Comparison of ENCODE assay signal across 9 cellular contexts in genomic region chr15:66356069-66356358, GRCh38. TPM values are rescaled to one million over a fixed set of nuclear protein-coding genes. Genes with fewer than 3 reads are reported as not detected.
DNase-seq lines count a peak whose midpoint lies in the region; ATAC-seq, FAIRE-seq and TF ChIP-seq lines count a peak whose summit lies in the region.
"Had no signal": no experiment of that assay in that cellular context is flagged by ENCODE, and none has a peak within 500 bp of the region (broad histone marks: within the 10 kb centered on the region; RNA-seq: fewer than 3 reads in every experiment).

No MANE protein-coding gene starts in this region.

- H2AFZ ChIP-seq in K562 (ENCODE audit: low read depth, low read length) = peak overlapping the region; percentile 89

- H3K27ac ChIP-seq in K562 (ENCODE audit: extremely low read depth, low read depth, low read length) = peak overlapping the region; percentile 92

- TF ChIP-seq EP300 in K562 (IDR thresholded peaks at IDR 0.05; ENCODE audit: low read length) = no peak

- intact Hi-C loops in K562 (cut with micrococcal nuclease) = loop anchor here (2.0 kb wide), 1 partner anchor 31 kb away; the partner anchor contains the start of gene MAP2K1

- H3K79me2 ChIP-seq in K562 (ENCODE audit: control insufficient read depth, insufficient read depth, low read length) = peaks cover 27% of the 10 kb centered on the region

- in situ Hi-C loops in K562 (cut with MboI) = no loop called here

- H3K27me3 ChIP-seq in BE2C (no peaks in the 10 kb centered on the region), K562 (ENCODE audit: control insufficient read depth in 2 of 2, insufficient read depth in 2 of 2, low read length in 2 of 2) (no peaks in the 10 kb centered on the region), mucosa of stomach (ENCODE audit: control insufficient read depth, insufficient read depth, low read length) (no peaks in the 10 kb centered on the region)

- peak overlapping the region; percentile 96 to 100 for H3K9ac ChIP-seq in K562 (ENCODE audit: insufficient read depth in 1 of 2, low read depth in 2 of 2, low read length in 2 of 2)
- H3K9ac ChIP-seq in mucosa of stomach (ENCODE audit: low read length) = peak overlapping the region; percentile 88

- H3K4me2 ChIP-seq in K562 (ENCODE audit: insufficient read depth, low read length) = peak overlapping the region; percentile 99

- TF ChIP-seq RAD21 in K562 (CRISPR knock-in tag; conservative IDR thresholded peaks at IDR 0.05 in 1 of 2, IDR thresholded peaks at IDR 0.05 in 1 of 2) = no peak

- no peaks in the 10 kb centered on the region for H4K20me1 ChIP-seq in K562 (replicated peaks; ENCODE audit: control insufficient read depth, insufficient read depth, low read length)

- ATAC-seq in K562 = no peak
- no peak for ATAC-seq in HG03039 (IDR thresholded peaks at IDR 0.05; ENCODE audit: unreplicated experiment)

- TSS peak; percentile 80 for BruUV-seq in K562 (replicated peaks; lab: Mats Ljungman, UMichigan)

- under 1% methylated on average over 12 of the region's 12 CpGs for WGBS in K562 (ENCODE audit: insufficient coverage, low coverage, missing lambda C conversion rate)

- no peaks in the 10 kb centered on the region for H3K9me1 ChIP-seq in K562 (ENCODE audit: control insufficient read depth, insufficient read depth, low read length)

- H3K4me1 ChIP-seq in BE2C (no peaks in the 10 kb centered on the region), K562 (replicated peaks in 1 of 2; ENCODE audit: control insufficient read depth in 2 of 2, insufficient read depth in 2 of 2, low read length in 2 of 2) (peaks cover 7 to 17% of the 10 kb centered on the region in 2 experiments; a peak in 4 of 5 replicates), mucosa of stomach (ENCODE audit: control insufficient read depth, insufficient read depth, low read length) (peaks cover 3% of the 10 kb centered on the region)

- H3K4me3 ChIP-seq in BE2C (ENCODE audit: low read depth, low read length) (peak overlapping the region; percentile 94), K562 (peak overlapping the region; percentile 69), mucosa of stomach (ENCODE audit: low read length) (peak overlapping the region; percentile 95)

- no peaks in the 10 kb centered on the region for H3K9me3 ChIP-seq in BE2C
- no peaks in the 10 kb centered on the region for H3K9me3 ChIP-seq in K562 (replicated peaks; ENCODE audit: control insufficient read depth, insufficient read depth, low read depth, low read length)
- no peaks in the 10 kb centered on the region for H3K9me3 ChIP-seq in mucosa of stomach (ENCODE audit: control insufficient read depth, low read length)

- CTCF ChIA-PET in HEK293T (lab: Yijun Ruan, JAX) (interaction anchor here (0.8 kb wide), 1 partner anchor 11 kb away, joined by 4 read pairs; no protein-coding TSS in a partner anchor), K562 (lab: Yijun Ruan, JAX; ENCODE audit: low intra/inter-chr PET ratio) (no interaction called here)

- TF ChIP-seq CTCF in BE2C (IDR thresholded peaks at IDR 0.05; ENCODE audit: low read depth, low read length) (no peak), K562 (IDR thresholded peaks at IDR 0.05 in 2 of 3, conservative IDR thresholded peaks at IDR 0.05 in 1 of 3; ENCODE audit: insufficient read depth in 2 of 3, low read depth in 1 of 3, low read length in 3 of 3) (no peak)

- H3K36me3 ChIP-seq in BE2C (peaks cover 17% of the 10 kb centered on the region), K562 (ENCODE audit: control insufficient read depth, insufficient read depth, low read length) (peaks cover 32% of the 10 kb centered on the region; the same call in 2 of the 3 replicates), mucosa of stomach (ENCODE audit: control insufficient read depth, insufficient read depth, low read length) (no peaks in the 10 kb centered on the region)

- FAIRE-seq in K562 (lab: Jason Lieb, UNC) = no peak
- FAIRE-seq: islet of Langerhans had no signal

- no peak for TF ChIP-seq POLR2A in K562 (conservative IDR thresholded peaks at IDR 0.05)

- POLR2A ChIA-PET in HEK293T (lab: Yijun Ruan, JAX) (interaction anchor here (0.9 to 3.7 kb wide), 7 partner anchors 15 to 745 kb away, joined by 3 to 35 read pairs (median 4); partner anchors contain the start of genes INTS14, MAP2K1, RPL4 and SNAPC5), K562 (lab: Yijun Ruan, JAX) (interaction anchor here (0.6 to 1.3 kb wide), 5 partner anchors 14 to 143 kb away, joined by 3 to 8 read pairs (median 5); partner anchors contain the start of gene MAP2K1)

- DNase-seq in BE2C (no peak), HEK293T (ENCODE audit: extremely low spot score) (peak; percentile 28), K562 (ENCODE audit: extremely low read depth in 1 of 4, low spot score in 3 of 4) (no peak), kidney glomerular epithelial cell (lab: John Stamatoyannopoulos, UW) (no peak), SW 1271 (lab: John Stamatoyannopoulos, UW) (no peak), NCI-H1105 (lab: John Stamatoyannopoulos, UW) (no peak)

TF ChIP-seq in HEK293T, 16 proteins besides CTCF, POLR2A, EP300 and RAD21:
- no peak for TF ChIP-seq ZNF384 (IDR thresholded peaks at IDR 0.05)
- no peak for TF ChIP-seq ARNT (IDR thresholded peaks at IDR 0.05)
- TF ChIP-seq HDGF (IDR thresholded peaks at IDR 0.05; ENCODE audit: borderline replicate concordance) = no peak
- TF ChIP-seq FOXA1 (IDR thresholded peaks at IDR 0.05) = no peak
- no peak for TF ChIP-seq TARDBP (IDR thresholded peaks at IDR 0.05)
- no peak for TF ChIP-seq BHLHE40 (IDR thresholded peaks at IDR 0.05; ENCODE audit: borderline replicate concordance)
- no peak for TF ChIP-seq FOXM1 (IDR thresholded peaks at IDR 0.05; ENCODE audit: borderline replicate concordance)

TF ChIP-seq in K562, 482 proteins besides CTCF, POLR2A, EP300 and RAD21 (continues in another document):
- TF ChIP-seq, protein P1, sequence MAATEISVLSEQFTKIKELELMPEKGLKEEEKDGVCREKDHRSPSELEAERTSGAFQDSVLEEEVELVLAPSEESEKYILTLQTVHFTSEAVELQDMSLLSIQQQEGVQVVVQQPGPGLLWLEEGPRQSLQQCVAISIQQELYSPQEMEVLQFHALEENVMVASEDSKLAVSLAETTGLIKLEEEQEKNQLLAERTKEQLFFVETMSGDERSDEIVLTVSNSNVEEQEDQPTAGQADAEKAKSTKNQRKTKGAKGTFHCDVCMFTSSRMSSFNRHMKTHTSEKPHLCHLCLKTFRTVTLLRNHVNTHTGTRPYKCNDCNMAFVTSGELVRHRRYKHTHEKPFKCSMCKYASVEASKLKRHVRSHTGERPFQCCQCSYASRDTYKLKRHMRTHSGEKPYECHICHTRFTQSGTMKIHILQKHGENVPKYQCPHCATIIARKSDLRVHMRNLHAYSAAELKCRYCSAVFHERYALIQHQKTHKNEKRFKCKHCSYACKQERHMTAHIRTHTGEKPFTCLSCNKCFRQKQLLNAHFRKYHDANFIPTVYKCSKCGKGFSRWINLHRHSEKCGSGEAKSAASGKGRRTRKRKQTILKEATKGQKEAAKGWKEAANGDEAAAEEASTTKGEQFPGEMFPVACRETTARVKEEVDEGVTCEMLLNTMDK (IDR thresholded peaks at IDR 0.05; ENCODE audit: borderline replicate concordance, insufficient read depth, low read depth, low read length, poor library complexity, severe bottlenecking) = no peak

RNA-seq across cellular contexts. Expression of gene TIPIN, which starts 0.5 kb away (rescaled TPM):
- polyA plus RNA-seq in BE2C (2012; ENCODE audit: insufficient read depth, insufficient read length, low read depth) = 17.4 TPM
- 21.9 and 44.7 TPM in 2 replicates for total RNA-seq in K562 (2011; cell fraction: chromatin; rRNA removed; ENCODE audit: low replicate concordance)
- 15.3 and 17.0 TPM in 2 replicates for total RNA-seq in K562 (2011; cell fraction: nucleolus; rRNA removed)
- 25.1 and 31.1 TPM in 2 replicates for total RNA-seq in K562 (2011; cell fraction: nucleoplasm; rRNA removed)
- 29.9 and 31.1 TPM in 2 replicates for total RNA-seq in K562 (2014; rRNA removed)
- total RNA-seq in K562 (2014; rRNA removed; fragmentation: Illumina TruSeq; extraction: Trizol) = 45.8 and 64.9 TPM in 2 replicates
- 40.4 and 41.9 TPM in 2 replicates for total RNA-seq in K562 (2015; rRNA removed; fragmentation: Illumina TruSeq; extraction: Trizol)
- 27.4 and 28.0 TPM in 2 replicates for total RNA-seq in K562 (2021)
- 15.2 and 22.9 TPM in 2 replicates for polyA plus RNA-seq in K562 (2011; rRNA removed)
- 5.1 and 8.0 TPM in 2 replicates for polyA plus RNA-seq in K562 (2011; cell fraction: cytosol; rRNA removed)
- 6.7 and 7.4 TPM in 2 replicates for polyA plus RNA-seq in K562 (2011; cell fraction: nucleus; rRNA removed)
- 23.8 and 27.9 TPM in 2 replicates for polyA plus RNA-seq in K562 (2012)
- polyA plus RNA-seq in K562 (2014; fragmentation: Illumina TruSeq; extraction: Trizol) = 61.4 and 62.1 TPM in 2 replicates
- 10 to 100 TPM; 55.6 to 58.9 TPM for polyA plus RNA-seq in K562 (2014; fragmentation: Nextera tagmentation; extraction: Ambion mirVana)
- 25.7 and 42.0 TPM in 2 replicates for polyA plus RNA-seq in K562 (2014; rRNA removed)
- 37.5 and 43.0 TPM in 2 replicates for polyA minus RNA-seq in K562 (2011; rRNA and poly(A)+ RNA removed)
- 12.2 and 18.7 TPM in 2 replicates for polyA minus RNA-seq in K562 (2011; cell fraction: cytosol; rRNA and poly(A)+ RNA removed)
- polyA minus RNA-seq in K562 (2011; cell fraction: nucleus; rRNA and poly(A)+ RNA removed) = 7.7 and 14.1 TPM in 2 replicates

RNA-seq across cellular contexts. Expression of gene MAP2K1, which starts 30.7 kb away (rescaled TPM):
- 31.8 TPM for polyA plus RNA-seq in BE2C (2012; ENCODE audit: insufficient read depth, insufficient read length, low read depth)
- total RNA-seq in K562 (2011; cell fraction: chromatin; rRNA removed; ENCODE audit: low replicate concordance) = 21.2 and 29.3 TPM in 2 replicates
- 13.3 and 13.7 TPM in 2 replicates for total RNA-seq in K562 (2011; cell fraction: nucleolus; rRNA removed)
- total RNA-seq in K562 (2011; cell fraction: nucleoplasm; rRNA removed) = 19.4 and 21.1 TPM in 2 replicates
- total RNA-seq in K562 (2014; rRNA removed) (30.0 and 37.6 TPM in 2 replicates), K562 (2014; rRNA removed; fragmentation: Illumina TruSeq; extraction: Trizol) (29.3 and 29.7 TPM in 2 replicates), K562 (2015; rRNA removed; fragmentation: Illumina TruSeq; extraction: Trizol) (22.4 and 24.6 TPM in 2 replicates), K562 (2021) (55.9 and 58.3 TPM in 2 replicates)
- polyA plus RNA-seq in K562 (2011; rRNA removed) (45.5 and 48.2 TPM in 2 replicates), K562 (2014; fragmentation: Illumina TruSeq; extraction: Trizol) (41.4 and 42.3 TPM in 2 replicates), K562 (2014; fragmentation: Nextera tagmentation; extraction: Ambion mirVana) (10 to 100 TPM in 1 of 2 experiments, 1 to 10 TPM in 1; 7.5 to 10.9 TPM), K562 (2014; rRNA removed) (45.0 and 52.7 TPM in 2 replicates)
- 31.5 and 44.6 TPM in 2 replicates for polyA plus RNA-seq in K562 (2011; cell fraction: cytosol; rRNA removed)
- polyA plus RNA-seq in K562 (2011; cell fraction: nucleus; rRNA removed) = 18.0 and 20.6 TPM in 2 replicates
- polyA plus RNA-seq in K562 (2012) = 44.7 and 48.5 TPM in 2 replicates
- polyA minus RNA-seq in K562 (2011; rRNA and poly(A)+ RNA removed) = 24.3 and 25.8 TPM in 2 replicates
- 17.0 and 20.3 TPM in 2 replicates for polyA minus RNA-seq in K562 (2011; cell fraction: cytosol; rRNA and poly(A)+ RNA removed)
- 6.5 and 10.6 TPM in 2 replicates for polyA minus RNA-seq in K562 (2011; cell fraction: nucleus; rRNA and poly(A)+ RNA removed)
